Comparison of ENCODE assay signal across 13 cellular contexts in genomic region chr2:105847056-105847455, GRCh38.
DNase-seq lines count a peak whose midpoint lies in the region; ATAC-seq and TF ChIP-seq lines count a peak whose summit lies in the region.
"Had no signal": no experiment of that assay in that cellular context is flagged by ENCODE, and none has a peak within 500 bp of the region (broad histone marks: within the 10 kb centered on the region; RNA-seq: fewer than 3 reads in every experiment).

No MANE protein-coding gene starts in this region.

- no peak for DNase-seq in activated T-cell treated with anti-CD3 and anti-CD28 coated beads, Interleukin-2, amount 50 U/mL, for 72 hours
- DNase-seq in activated T-cell treated with anti-CD3 and anti-CD28 coated beads, Interleukin-2, amount 50 U/mL, for 4 hours: no peak
- no peak for DNase-seq in CD8-positive, alpha-beta memory T cell
- no peak for DNase-seq in activated naive CD8-positive, alpha-beta T cell treated with anti-CD3 and anti-CD28 coated beads, Interleukin-2, amount 50 U/mL, for 24 hours
- DNase-seq in T-helper 2 cell (no peak), iPS-NIHi7 (ENCODE audit: extremely low spot score) (no peak), SK-N-SH (no peak)
- DNase-seq: GF-D8, GOT3, NCI-H1436 treated with DMSO at 0.1 percent for 48 hours, NCI-H2081 treated with DMSO at 0.1 percent for 48 hours, PC-3 had no signal

- H3K27ac Mint-ChIP-seq in activated T-cell treated with anti-CD3 and anti-CD28 coated beads, Interleukin-2, amount 50 U/mL, for 72 hours: peak overlapping the region; percentile 38
- H3K27ac Mint-ChIP-seq in CD8-positive, alpha-beta memory T cell: peak overlapping the region in 6 of 8 donors; percentile 4 to 67 (median 35)
- H3K27ac Mint-ChIP-seq in activated naive CD8-positive, alpha-beta T cell treated with anti-CD3 and anti-CD28 coated beads, Interleukin-2, amount 50 U/mL, for 24 hours: peak overlapping the region; percentile 79
- peak overlapping the region; percentile 78 for H3K27ac Mint-ChIP-seq in stimulated activated memory B cell treated with anti-CD40 and anti-IgM and Interleukin-4, amounts not matched to agents 10 μg/mL and 1 μg/mL and 100 μg/mL, for 72 hours

- H3K27me3 Mint-ChIP-seq in activated T-cell treated with anti-CD3 and anti-CD28 coated beads, Interleukin-2, amount 50 U/mL, for 72 hours (ENCODE audit: low read depth): no peaks in the 10 kb centered on the region
- H3K27me3 Mint-ChIP-seq in activated T-cell treated with anti-CD3 and anti-CD28 coated beads, Interleukin-2, amount 50 U/mL, for 4 hours (ENCODE audit: low read depth): no peaks in the 10 kb centered on the region
- H3K27me3 Mint-ChIP-seq in CD8-positive, alpha-beta memory T cell: peaks cover 0 to 2% of the 10 kb centered on the region in 2 donors
- no peaks in the 10 kb centered on the region for H3K27me3 Mint-ChIP-seq in activated naive CD8-positive, alpha-beta T cell treated with anti-CD3 and anti-CD28 coated beads, Interleukin-2, amount 50 U/mL, for 24 hours
- no peaks in the 10 kb centered on the region for H3K27me3 Mint-ChIP-seq in stimulated activated memory B cell treated with anti-CD40 and anti-IgM and Interleukin-4, amounts not matched to agents 10 μg/mL and 1 μg/mL and 100 μg/mL, for 72 hours

- H3K9me3 Mint-ChIP-seq in activated T-cell treated with anti-CD3 and anti-CD28 coated beads, Interleukin-2, amount 50 U/mL, for 72 hours: no peaks in the 10 kb centered on the region
- H3K9me3 Mint-ChIP-seq in activated T-cell treated with anti-CD3 and anti-CD28 coated beads, Interleukin-2, amount 50 U/mL, for 4 hours: no peaks in the 10 kb centered on the region
- H3K9me3 Mint-ChIP-seq in CD8-positive, alpha-beta memory T cell: no peaks in the 10 kb centered on the region
- H3K9me3 Mint-ChIP-seq in activated naive CD8-positive, alpha-beta T cell treated with anti-CD3 and anti-CD28 coated beads, Interleukin-2, amount 50 U/mL, for 24 hours: peaks cover 3% of the 10 kb centered on the region
- peaks cover 2% of the 10 kb centered on the region for H3K9me3 Mint-ChIP-seq in stimulated activated memory B cell treated with anti-CD40 and anti-IgM and Interleukin-4, amounts not matched to agents 10 μg/mL and 1 μg/mL and 100 μg/mL, for 72 hours

- peaks cover 6% of the 10 kb centered on the region for H3K36me3 ChIP-seq in CD8-positive, alpha-beta memory T cell (ENCODE audit: insufficient read depth, low read length)
- no peaks in the 10 kb centered on the region for H3K36me3 ChIP-seq in SK-N-SH (replicated peaks in 1 of 2; ENCODE audit: control insufficient read depth in 1 of 2, insufficient read depth in 2 of 2, low read length in 1 of 2)

- TF ChIP-seq CTCF in SK-N-SH (IDR thresholded peaks at IDR 0.05): no peak

- H3K4me3 Mint-ChIP-seq in activated T-cell treated with anti-CD3 and anti-CD28 coated beads, Interleukin-2, amount 50 U/mL, for 72 hours: no peak overlapping the region
- H3K4me3 Mint-ChIP-seq in activated T-cell treated with anti-CD3 and anti-CD28 coated beads, Interleukin-2, amount 50 U/mL, for 4 hours: no peak overlapping the region
- H3K4me3 Mint-ChIP-seq in CD8-positive, alpha-beta memory T cell: peak overlapping the region in 3 of 7 donors; percentile 6 to 52 (median 33)
- H3K4me3 Mint-ChIP-seq in activated naive CD8-positive, alpha-beta T cell treated with anti-CD3 and anti-CD28 coated beads, Interleukin-2, amount 50 U/mL, for 24 hours: no peak overlapping the region
- no peak overlapping the region for H3K4me3 Mint-ChIP-seq in stimulated activated memory B cell treated with anti-CD40 and anti-IgM and Interleukin-4, amounts not matched to agents 10 μg/mL and 1 μg/mL and 100 μg/mL, for 72 hours

- no peaks in the 10 kb centered on the region for H4K20me1 ChIP-seq in SK-N-SH (ENCODE audit: insufficient read depth)

- POLR2A ChIA-PET in CD8-positive, alpha-beta memory T cell (lab: Charles Lee): no interaction called here
- POLR2A ChIA-PET in SK-N-SH (lab: Yijun Ruan, JAX): no interaction called here

- no peaks in the 10 kb centered on the region for H3K9me2 ChIP-seq in SK-N-SH

- no peaks in the 10 kb centered on the region for H3K27me3 ChIP-seq in CD8-positive, alpha-beta memory T cell (ENCODE audit: insufficient read depth, low read length, poor library complexity, severe bottlenecking)
- H3K27me3 ChIP-seq in SK-N-SH (ENCODE audit: insufficient read depth): no peaks in the 10 kb centered on the region

- H3K4me2 ChIP-seq in SK-N-SH: no peak overlapping the region

- H3K9ac ChIP-seq in SK-N-SH: no peak overlapping the region

- peaks cover 33% of the 10 kb centered on the region for H3K79me2 ChIP-seq in SK-N-SH (ENCODE audit: insufficient read depth)

- H2AFZ ChIP-seq in SK-N-SH (ENCODE audit: low read depth): no peak overlapping the region

- peaks cover 73% of the 10 kb centered on the region for H3K4me1 ChIP-seq in CD8-positive, alpha-beta memory T cell (ENCODE audit: insufficient read depth, low read length)
- peaks cover 0 to 7% of the 10 kb centered on the region in 2 experiments; a peak in 2 of 4 replicates for H3K4me1 ChIP-seq in SK-N-SH (ENCODE audit: control insufficient read depth in 1 of 2, insufficient read depth in 2 of 2, low read depth in 1 of 2, low read length in 1 of 2)

- no peak for ATAC-seq in activated T-cell treated with anti-CD3 and anti-CD28 coated beads, Interleukin-2, amount 50 U/mL, for 72 hours (replicated peaks in 1 of 2)
- no peak for ATAC-seq in activated T-cell treated with anti-CD3 and anti-CD28 coated beads, Interleukin-2, amount 50 U/mL, for 4 hours
- no peak for ATAC-seq in activated naive CD8-positive, alpha-beta T cell treated with anti-CD3 and anti-CD28 coated beads, Interleukin-2, amount 50 U/mL, for 24 hours
- ATAC-seq in stimulated activated memory B cell treated with anti-CD40 and anti-IgM and Interleukin-4, amounts not matched to agents 10 μg/mL and 1 μg/mL and 100 μg/mL, for 72 hours: no peak
- ATAC-seq: PC-3 had no signal

- no peak for TF ChIP-seq EP300 in SK-N-SH (IDR thresholded peaks at IDR 0.05; ENCODE audit: borderline replicate concordance in 1 of 2, low read depth in 1 of 2, low read length in 1 of 2)

- H3K9me3 ChIP-seq in CD8-positive, alpha-beta memory T cell (ENCODE audit: low read length): no peaks in the 10 kb centered on the region
- no peaks in the 10 kb centered on the region for H3K9me3 ChIP-seq in SK-N-SH

- 95% methylated on average over 2 of the region's 2 CpGs for WGBS in SK-N-SH (ENCODE audit: low lambda C conversion rate)

- CTCF ChIA-PET in CD8-positive, alpha-beta memory T cell (lab: Charles Lee): interaction anchor here (0.9 kb wide), 1 partner anchor 9 kb away, joined by 3 read pairs; no protein-coding TSS in a partner anchor
- CTCF ChIA-PET in SK-N-SH (lab: Yijun Ruan, JAX): no interaction called here

- H3K27ac ChIP-seq in CD8-positive, alpha-beta memory T cell (ENCODE audit: low read depth, low read length): no peak overlapping the region
- no peak overlapping the region for H3K27ac ChIP-seq in SK-N-SH (ENCODE audit: low read depth in 2 of 2, low read length in 1 of 2)

- H3K4me3 ChIP-seq in CD8-positive, alpha-beta memory T cell (ENCODE audit: low read length): no peak overlapping the region
- no peak overlapping the region for H3K4me3 ChIP-seq in SK-N-SH (ENCODE audit: low read depth in 2 of 2, low read length in 1 of 2)

- no peak for TF ChIP-seq RAD21 in SK-N-SH (IDR thresholded peaks at IDR 0.05; ENCODE audit: low read length)

- peaks cover 75% of the 10 kb centered on the region for H3K4me1 Mint-ChIP-seq in activated T-cell treated with anti-CD3 and anti-CD28 coated beads, Interleukin-2, amount 50 U/mL, for 72 hours (ENCODE audit: low read depth)
- H3K4me1 Mint-ChIP-seq in activated T-cell treated with anti-CD3 and anti-CD28 coated beads, Interleukin-2, amount 50 U/mL, for 4 hours (ENCODE audit: low read depth): peaks cover 79% of the 10 kb centered on the region
- H3K4me1 Mint-ChIP-seq in CD8-positive, alpha-beta memory T cell: peaks cover 77 to 90% (median 86%) of the 10 kb centered on the region in 3 donors
- H3K4me1 Mint-ChIP-seq in activated naive CD8-positive, alpha-beta T cell treated with anti-CD3 and anti-CD28 coated beads, Interleukin-2, amount 50 U/mL, for 24 hours: peaks cover 90% of the 10 kb centered on the region
- H3K4me1 Mint-ChIP-seq in stimulated activated memory B cell treated with anti-CD40 and anti-IgM and Interleukin-4, amounts not matched to agents 10 μg/mL and 1 μg/mL and 100 μg/mL, for 72 hours: peaks cover 63% of the 10 kb centered on the region

- H3K36me3 Mint-ChIP-seq in activated T-cell treated with anti-CD3 and anti-CD28 coated beads, Interleukin-2, amount 50 U/mL, for 72 hours (ENCODE audit: insufficient read depth in 2 of 2): peaks cover 3 to 24% of the 10 kb centered on the region in 2 donors
- H3K36me3 Mint-ChIP-seq in activated T-cell treated with anti-CD3 and anti-CD28 coated beads, Interleukin-2, amount 50 U/mL, for 4 hours (ENCODE audit: insufficient read depth): peaks cover 36% of the 10 kb centered on the region
- peaks cover 6 to 40% (median 7%) of the 10 kb centered on the region in 3 donors for H3K36me3 Mint-ChIP-seq in CD8-positive, alpha-beta memory T cell
- H3K36me3 Mint-ChIP-seq in activated naive CD8-positive, alpha-beta T cell treated with anti-CD3 and anti-CD28 coated beads, Interleukin-2, amount 50 U/mL, for 24 hours (ENCODE audit: low read depth): peaks cover 56% of the 10 kb centered on the region
- H3K36me3 Mint-ChIP-seq in stimulated activated memory B cell treated with anti-CD40 and anti-IgM and Interleukin-4, amounts not matched to agents 10 μg/mL and 1 μg/mL and 100 μg/mL, for 72 hours: peaks cover 54% of the 10 kb centered on the region

- no peaks in the 10 kb centered on the region for H3F3A ChIP-seq in SK-N-SH (replicated peaks; ENCODE audit: insufficient read depth)

TF ChIP-seq in SK-N-SH, 30 proteins besides CTCF, POLR2A, EP300 and RAD21 (continues in another document):
- TF ChIP-seq NRF1 (IDR thresholded peaks at IDR 0.05; ENCODE audit: low read depth, low read length): no peak
- TF ChIP-seq TEAD4 (IDR thresholded peaks at IDR 0.05; ENCODE audit: borderline replicate concordance, insufficient read depth): no peak
- no peak for TF ChIP-seq GABPA (IDR thresholded peaks at IDR 0.05; ENCODE audit: low read depth)
- no peak for TF ChIP-seq EZH2phosphoT487 (IDR thresholded peaks at IDR 0.05; ENCODE audit: borderline replicate concordance, low read depth)
- no peak for TF ChIP-seq USF1 (IDR thresholded peaks at IDR 0.05; ENCODE audit: borderline replicate concordance, low read depth)
- no peak for TF ChIP-seq CHD2 (IDR thresholded peaks at IDR 0.05; ENCODE audit: low read length, partially characterized antibody)
- no peak for TF ChIP-seq FOXJ3 (CRISPR knock-in tag; IDR thresholded peaks at IDR 0.05)
